ENCODE assay signal across 23 cellular contexts in the genomic region with DNA sequence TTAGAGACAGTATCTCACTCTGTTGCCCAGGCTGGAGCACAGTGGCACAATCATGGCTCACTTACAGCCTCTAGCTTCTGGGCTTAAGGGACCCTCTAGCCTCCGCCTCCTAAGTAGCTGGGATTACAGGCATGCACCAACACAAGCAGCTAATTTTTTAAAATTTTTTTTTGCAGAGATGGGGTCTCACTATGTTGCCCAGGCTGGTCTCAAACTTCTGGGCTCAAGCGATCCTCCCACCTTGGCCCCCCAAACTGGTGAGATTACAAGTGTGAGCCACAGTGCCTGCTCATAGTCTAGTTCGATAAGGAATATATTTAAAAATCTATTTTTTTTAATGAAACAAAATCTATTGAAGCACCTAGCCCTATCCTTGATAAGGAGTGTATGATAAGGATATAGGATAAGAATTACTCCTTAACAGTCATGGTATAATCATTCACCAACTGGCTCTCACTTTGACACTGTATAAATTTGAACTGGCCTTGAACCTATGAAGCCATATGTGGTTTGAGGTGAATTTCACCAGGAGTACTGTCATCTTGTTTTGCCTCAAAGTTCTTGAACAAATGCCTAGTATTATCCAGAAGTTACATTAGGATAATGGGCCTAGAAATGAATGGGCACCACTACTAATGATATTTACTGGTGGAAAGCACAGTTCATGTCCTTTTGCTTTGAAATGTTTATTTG.
"Had no signal": no experiment of that assay in that cellular context is flagged by ENCODE, and none has a peak within 500 bp of the region (broad histone marks: within the 10 kb centered on the region; RNA-seq: fewer than 3 reads in every experiment).

No MANE protein-coding gene starts in this region.

- H3K4me3 ChIP-seq: ascending aorta, colonic mucosa, dorsolateral prefrontal cortex, esophagus muscularis mucosa, gastroesophageal sphincter, left lung, psoas muscle, right atrium auricular region, skin epidermis, testis, uterus had no signal

- H3K36me3 Mint-ChIP-seq: natural killer cell had no signal

- DNase-seq: activated CD4-positive, alpha-beta T cell treated with anti-CD3 and anti-CD28 coated beads for 1 hour; activated CD4-positive, alpha-beta T cell treated with anti-CD3 and anti-CD28 coated beads, Interleukin-2, amount 50 U/mL, for 1 hour; activated gamma-delta T cell treated with Interleukin-2 at 50 U/mL for 16 hours; activated T-cell treated with anti-CD3 and anti-CD28 coated beads, Interleukin-2, amount 50 U/mL, for 1 hour; colonic mucosa; dorsolateral prefrontal cortex; effector memory CD8-positive, alpha-beta T cell; head of caudate nucleus; left lung; midbrain; natural killer cell; psoas muscle; stimulated activated CD4-positive, alpha-beta T cell treated with anti-CD3 and anti-CD28 coated beads, Interleukin-2, amount 100 ng/mL, for 24 hours; stimulated activated naive B cell treated with anti-CD40 and anti-IgM and Interleukin-4, amounts not matched to agents 10 μg/mL and 1 μg/mL and 100 μg/mL, for 72 hours; T-helper 1 cell had no signal

- ATAC-seq: effector memory CD8-positive, alpha-beta T cell; gastroesophageal sphincter; left lung; natural killer cell; psoas muscle; stimulated activated naive B cell treated with anti-CD40 and anti-IgM and Interleukin-4, amounts not matched to agents 10 μg/mL and 1 μg/mL and 100 μg/mL, for 72 hours had no signal

- H3K27ac ChIP-seq: ascending aorta, colonic mucosa, dorsolateral prefrontal cortex, esophagus muscularis mucosa, gastroesophageal sphincter, left lung, psoas muscle, skin epidermis, uterus had no signal

- H3K4me1 Mint-ChIP-seq: activated naive CD4-positive, alpha-beta T cell treated with anti-CD3 and anti-CD28 coated beads, Interleukin-2, amount 50 U/mL, for 24 hours; natural killer cell; stimulated activated naive B cell treated with anti-CD40 and anti-IgM and Interleukin-4, amounts not matched to agents 10 μg/mL and 1 μg/mL and 100 μg/mL, for 72 hours had no signal

- H3K36me3 ChIP-seq: ascending aorta, colonic mucosa, esophagus muscularis mucosa, gastroesophageal sphincter, left lung, right atrium auricular region, uterus had no signal

- H3K9me3 Mint-ChIP-seq: activated naive CD4-positive, alpha-beta T cell treated with anti-CD3 and anti-CD28 coated beads, Interleukin-2, amount 50 U/mL, for 24 hours; effector memory CD8-positive, alpha-beta T cell; natural killer cell; stimulated activated naive B cell treated with anti-CD40 and anti-IgM and Interleukin-4, amounts not matched to agents 10 μg/mL and 1 μg/mL and 100 μg/mL, for 72 hours had no signal

- H3K4me3 Mint-ChIP-seq: activated naive CD4-positive, alpha-beta T cell treated with anti-CD3 and anti-CD28 coated beads, Interleukin-2, amount 50 U/mL, for 24 hours; effector memory CD8-positive, alpha-beta T cell; natural killer cell; stimulated activated naive B cell treated with anti-CD40 and anti-IgM and Interleukin-4, amounts not matched to agents 10 μg/mL and 1 μg/mL and 100 μg/mL, for 72 hours had no signal

- H3K4me1 ChIP-seq: colonic mucosa, left lung had no signal

- H3K9me3 ChIP-seq: ascending aorta, colonic mucosa, esophagus muscularis mucosa, gastroesophageal sphincter, left lung, psoas muscle, right atrium auricular region, testis, uterus had no signal

- H3K27me3 ChIP-seq: ascending aorta, colonic mucosa, dorsolateral prefrontal cortex, esophagus muscularis mucosa, gastroesophageal sphincter, left lung, right atrium auricular region, testis, uterus had no signal

- H3K27ac Mint-ChIP-seq: activated naive CD4-positive, alpha-beta T cell treated with anti-CD3 and anti-CD28 coated beads, Interleukin-2, amount 50 U/mL, for 24 hours; effector memory CD8-positive, alpha-beta T cell; natural killer cell; stimulated activated naive B cell treated with anti-CD40 and anti-IgM and Interleukin-4, amounts not matched to agents 10 μg/mL and 1 μg/mL and 100 μg/mL, for 72 hours had no signal

- H3K27me3 Mint-ChIP-seq: activated naive CD4-positive, alpha-beta T cell treated with anti-CD3 and anti-CD28 coated beads, Interleukin-2, amount 50 U/mL, for 24 hours; effector memory CD8-positive, alpha-beta T cell; stimulated activated naive B cell treated with anti-CD40 and anti-IgM and Interleukin-4, amounts not matched to agents 10 μg/mL and 1 μg/mL and 100 μg/mL, for 72 hours had no signal
